In the genomic region with DNA sequence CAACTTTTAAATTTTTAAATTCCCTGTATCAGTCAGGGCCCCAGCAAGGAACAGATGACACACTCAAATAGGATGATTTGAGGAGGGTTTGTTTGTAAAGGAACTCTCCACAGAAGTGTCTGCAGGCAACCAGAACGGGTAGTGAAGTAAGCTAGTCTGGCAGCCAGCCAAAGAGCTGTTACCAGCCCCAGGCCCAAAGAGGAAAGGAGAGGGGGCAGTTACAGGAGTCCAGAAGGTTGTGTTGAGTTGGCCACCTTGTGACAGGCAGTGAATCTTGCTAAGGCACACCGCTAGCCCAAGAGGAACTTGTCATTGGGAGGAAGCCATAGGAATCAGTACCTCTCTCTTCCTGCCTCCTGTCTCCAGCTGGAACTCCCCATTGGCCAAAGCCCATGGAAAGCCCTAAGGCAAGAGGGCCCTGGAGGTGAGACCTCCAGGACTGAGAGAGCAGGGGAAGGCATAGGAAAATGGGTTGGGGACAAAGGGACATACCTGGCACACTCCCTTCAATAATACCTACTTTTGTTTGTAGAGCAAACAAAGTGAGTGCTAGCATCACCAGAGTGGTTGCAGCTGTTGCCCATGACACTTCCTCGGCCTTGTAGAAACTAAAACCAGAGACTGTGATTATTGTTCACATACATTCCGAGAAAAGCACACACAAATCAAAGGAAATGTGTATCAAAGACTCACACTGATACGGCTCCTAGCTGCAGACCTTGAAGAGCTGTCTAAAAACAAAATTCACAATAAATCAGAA, we compare ENCODE assay signal across 14 cellular contexts. TPM values are rescaled to one million over a fixed set of nuclear protein-coding genes. Genes with fewer than 3 reads are reported as not detected.
DNase-seq lines count a peak whose midpoint lies in the region; ATAC-seq and TF ChIP-seq lines count a peak whose summit lies in the region.
"Had no signal": no experiment of that assay in that cellular context is flagged by ENCODE, and none has a peak within 500 bp of the region (broad histone marks: within the 10 kb centered on the region; RNA-seq: fewer than 3 reads in every experiment).

No MANE protein-coding gene starts in this region.

- H3K4me1 Mint-ChIP-seq in Caco-2 (ENCODE audit: low read depth, unreplicated experiment) (peaks cover 9% of the 10 kb centered on the region), T-helper 17 cell (peaks cover 15% of the 10 kb centered on the region)

- intact Hi-C loops in IMR-90 (cut with micrococcal nuclease) = no loop called here
- intact Hi-C loops in mucosa of descending colon (cut with DNase I, micrococcal nuclease) = no loop called here
- intact Hi-C loops in Caco-2 (cut with micrococcal nuclease; ENCODE audit: unreplicated experiment) = no loop called here

- H3K79me1 ChIP-seq in IMR-90 (ENCODE audit: low read depth in 1 of 2, low read length in 2 of 2) = no peaks in the 10 kb centered on the region

- H3K4me3 ChIP-seq in IMR-90 (ENCODE audit: insufficient read depth, low read depth, low read length) = no peak overlapping the region
- H3K4me3 ChIP-seq in mucosa of descending colon = no peak overlapping the region
- no peak overlapping the region for H3K4me3 ChIP-seq in Caco-2 (ENCODE audit: low read depth, low read length)
- H3K4me3 ChIP-seq: GM23248, lower lobe of right lung, psoas muscle had no signal

- H3K18ac ChIP-seq in IMR-90 (ENCODE audit: low read depth, low read length) = no peak overlapping the region

- DNase-seq in IMR-90 (peak; percentile 15), NCI-H2029 (lab: John Stamatoyannopoulos, UW) (peak; percentile 87), SHP77 treated with DMSO at 0.1 percent for 48 hours (lab: John Stamatoyannopoulos, UW) (peak; percentile 85), mucosa of descending colon (peak in 1 of 3 donors; percentile 34), Caco-2 (no peak), T-helper 17 cell (no peak)
- no peak for DNase-seq in stimulated activated CD4-positive, alpha-beta T cell treated with anti-CD3 and anti-CD28 coated beads, Interleukin-4, amount 100 ng/mL, for 1 hour
- DNase-seq: activated CD4-positive, alpha-beta T cell treated with anti-CD3 and anti-CD28 coated beads for 48 hours; activated naive CD4-positive, alpha-beta T cell treated with Interleukin-2 at 50 U/mL for 16 hours; GM23248; lower lobe of right lung; psoas muscle had no signal

- no peak overlapping the region for H2AK9ac ChIP-seq in IMR-90 (replicated peaks; ENCODE audit: low read depth, low read length, poor library complexity)

- no peak overlapping the region for H2BK15ac ChIP-seq in IMR-90 (ENCODE audit: low read depth, low read length)

- in situ Hi-C loops in IMR-90 (cut with MboI; ENCODE audit: low sequenced_read_pairs) = no loop called here

- H3K27ac Mint-ChIP-seq in Caco-2 (ENCODE audit: unreplicated experiment) = no peak overlapping the region
- no peak overlapping the region for H3K27ac Mint-ChIP-seq in T-helper 17 cell

- no peak for TF ChIP-seq POLR2A in IMR-90 (IDR thresholded peaks at IDR 0.05; ENCODE audit: low read depth, low read length)

- 0 out of 2 replicates have a peak, but pooled peaks have one; percentile 19 for ATAC-seq in IMR-90 (ENCODE audit: low read depth)
- ATAC-seq in mucosa of descending colon = peak; percentile 58
- ATAC-seq in T-helper 17 cell = no peak
- ATAC-seq: lower lobe of right lung, psoas muscle had no signal

- H3K9ac ChIP-seq in IMR-90 (ENCODE audit: low read depth, low read length) = no peak overlapping the region
- H3K9ac ChIP-seq: GM23248 had no signal

- TF ChIP-seq RAD21 in IMR-90 (IDR thresholded peaks at IDR 0.05; ENCODE audit: low read length) = no peak

- H3K4me3 Mint-ChIP-seq in Caco-2 (ENCODE audit: unreplicated experiment) = no peak overlapping the region
- no peak overlapping the region for H3K4me3 Mint-ChIP-seq in T-helper 17 cell

- dilution Hi-C loops in IMR-90 (cut with HindIII; ENCODE audit: low sequenced_read_pairs, unreplicated experiment) = no loop called here

- POLR2A ChIA-PET in IMR-90 (lab: Charles Lee; ENCODE audit: unreplicated experiment) = no interaction called here
- POLR2A ChIA-PET in Caco-2 (lab: Charles Lee) = no interaction called here

- H2AFZ ChIP-seq in IMR-90 (replicated peaks; ENCODE audit: low read length, poor library complexity) = peak overlapping the region; percentile 59
- H2AFZ ChIP-seq: GM23248 had no signal

- H3K56ac ChIP-seq in IMR-90 (ENCODE audit: extremely low read depth, insufficient read depth, low read length) = no peak overlapping the region

- H3K27me3 Mint-ChIP-seq in Caco-2 (ENCODE audit: insufficient read depth, unreplicated experiment) (no peaks in the 10 kb centered on the region), T-helper 17 cell (peaks cover 27% of the 10 kb centered on the region)

- no peaks in the 10 kb centered on the region for H3K9me3 Mint-ChIP-seq in Caco-2 (ENCODE audit: unreplicated experiment)

- H3K27me3 ChIP-seq in IMR-90 (ENCODE audit: control insufficient read depth, insufficient read depth, low read length) (peaks cover 2% of the 10 kb centered on the region; the same call in 1 of the 2 replicates), Caco-2 (replicated peaks; ENCODE audit: control insufficient read depth, insufficient read depth, low read length) (no peaks in the 10 kb centered on the region)

- no peak overlapping the region for H2BK5ac ChIP-seq in IMR-90 (ENCODE audit: low read depth, low read length, poor library complexity, severe bottlenecking)

- H3K9me1 ChIP-seq in IMR-90 (ENCODE audit: insufficient read depth, low read length) = 0 out of 2 replicates have a peak, but pooled peaks cover 4% of the 10 kb centered on the region

- no CpG with 5 or more reads among the region's 5 CpGs for WGBS in IMR-90 (ENCODE audit: extremely low coverage in 2 of 2, insufficient read length in 1 of 2), 2 experiments

- H4K5ac ChIP-seq in IMR-90 (ENCODE audit: low read depth, low read length) = no peak overlapping the region

- no peaks in the 10 kb centered on the region for H3K36me3 Mint-ChIP-seq in Caco-2 (ENCODE audit: insufficient read depth, unreplicated experiment)
- H3K36me3 Mint-ChIP-seq in T-helper 17 cell (ENCODE audit: low read depth) = peaks cover 3% of the 10 kb centered on the region

- no peak overlapping the region for H3K4ac ChIP-seq in IMR-90 (ENCODE audit: low read depth, low read length)

- H2AK5ac ChIP-seq in IMR-90 (ENCODE audit: low read depth, low read length) = no peak overlapping the region

- no peaks in the 10 kb centered on the region; the same call in 1 of the 2 replicates for H3K4me1 ChIP-seq in IMR-90 (ENCODE audit: control insufficient read depth, insufficient read depth, low read length)
- H3K4me1 ChIP-seq in mucosa of descending colon (ENCODE audit: low read depth) = peaks cover 4% of the 10 kb centered on the region
- H3K4me1 ChIP-seq in Caco-2 = no peaks in the 10 kb centered on the region
- H3K4me1 ChIP-seq: psoas muscle had no signal

- TF ChIP-seq CTCF in IMR-90 (conservative IDR thresholded peaks at IDR 0.05; ENCODE audit: low read depth, low read length) (no peak), mucosa of descending colon (IDR thresholded peaks at IDR 0.05) (no peak), Caco-2 (IDR thresholded peaks at IDR 0.05; ENCODE audit: insufficient read depth in 1 of 2, low read depth in 1 of 2, low read length in 1 of 2, severe bottlenecking in 1 of 2, unreplicated experiment in 1 of 2) (no peak)

- no peaks in the 10 kb centered on the region for H3K9me3 ChIP-seq in IMR-90 (ENCODE audit: control insufficient read depth, insufficient read depth, low read length)
- H3K9me3 ChIP-seq in mucosa of descending colon = no peaks in the 10 kb centered on the region
- no peaks in the 10 kb centered on the region for H3K9me3 ChIP-seq in Caco-2
- no peaks in the 10 kb centered on the region for H3K9me3 ChIP-seq in T-helper 17 cell (ENCODE audit: control insufficient read depth, low read length, poor library complexity, severe bottlenecking)
- H3K9me3 ChIP-seq: lower lobe of right lung, psoas muscle had no signal

- no peak overlapping the region for H2BK20ac ChIP-seq in IMR-90 (ENCODE audit: low read depth, low read length)

- H3K36me3 ChIP-seq in IMR-90 (ENCODE audit: control insufficient read depth, insufficient read depth, low read length) = no peaks in the 10 kb centered on the region
- H3K36me3 ChIP-seq in mucosa of descending colon (ENCODE audit: low read depth) = no peaks in the 10 kb centered on the region
- no peaks in the 10 kb centered on the region for H3K36me3 ChIP-seq in Caco-2 (ENCODE audit: control insufficient read depth, insufficient read depth, low read length)
- H3K36me3 ChIP-seq: lower lobe of right lung had no signal

- no peak overlapping the region; the same call in 1 of the 2 replicates for H3K23ac ChIP-seq in IMR-90 (ENCODE audit: low read depth, low read length)

- H3K14ac ChIP-seq in IMR-90 (replicated peaks; ENCODE audit: low read depth, low read length) = no peak overlapping the region

- H3K27ac ChIP-seq in IMR-90 (ENCODE audit: insufficient read depth, low read length) = no peak overlapping the region
- H3K27ac ChIP-seq: GM23248, lower lobe of right lung, psoas muscle had no signal

- no peak overlapping the region for H3K4me2 ChIP-seq in IMR-90 (ENCODE audit: low read depth, low read length)

- no peak overlapping the region for H4K91ac ChIP-seq in IMR-90 (ENCODE audit: insufficient read depth, low read depth, low read length)

- no peak overlapping the region for H2BK120ac ChIP-seq in IMR-90 (ENCODE audit: low read depth, low read length)

- CTCF ChIA-PET in IMR-90 (lab: Yijun Ruan, JAX) (interaction anchor here (1.6 to 1.8 kb wide), 2 partner anchors 9 to 26 kb away, joined by 4 to 7 read pairs; a partner anchor contains a TSS), Caco-2 (lab: Charles Lee) (no interaction called here)

- no peaks in the 10 kb centered on the region for H4K20me1 ChIP-seq in IMR-90 (ENCODE audit: insufficient read depth, low read length)

- BruUV-seq in IMR-90 (replicated peaks; lab: Mats Ljungman, UMichigan) (no TSS peak), Caco-2 (replicated peaks; lab: Mats Ljungman, UMichigan) (no TSS peak)

- no peak overlapping the region for H4K8ac ChIP-seq in IMR-90 (ENCODE audit: low read depth in 2 of 2, low read length in 2 of 2)

TF ChIP-seq in IMR-90, 13 proteins besides CTCF, POLR2A, EP300 and RAD21 (continues in another document):
- TF ChIP-seq CHD1 (IDR thresholded peaks at IDR 0.05; ENCODE audit: low read depth, low read length) (no peak), SMC3 (IDR thresholded peaks at IDR 0.05; ENCODE audit: low read depth, low read length) (no peak)

RNA-seq across cellular contexts. Expression of a gene that starts 25.4 kb away (rescaled TPM):
- 9.3 and 10.3 TPM in 2 replicates for total RNA-seq in IMR-90 (2012; rRNA removed)
- 12.2 and 15.2 TPM in 2 replicates for polyA plus RNA-seq in IMR-90 (2012; rRNA removed)
- 3.8 and 5.8 TPM in 2 replicates for polyA plus RNA-seq in IMR-90 (2012; cell fraction: cytosol; rRNA removed)
- 9.4 and 43.7 TPM in 2 replicates for polyA plus RNA-seq in IMR-90 (2012; cell fraction: nucleus; rRNA removed; ENCODE audit: low replicate concordance)
- total RNA-seq in mucosa of descending colon = 10 to 100 TPM; 30.1 to 40.5 (median 37.9) TPM
- 36.7 and 38.2 TPM in 2 replicates for total RNA-seq in Caco-2 (2022)
- total RNA-seq in T-helper 17 cell = 10 to 100 TPM; 13.2 to 16.3 TPM

RNA-seq across cellular contexts. Expression of a gene that starts 55.9 kb away (rescaled TPM):
- total RNA-seq in IMR-90 (2012; rRNA removed) (not detected in 2 replicates), mucosa of descending colon (not detected), Caco-2 (2022) (0.51 TPM in 1 of 2 replicates, not detected in the other), T-helper 17 cell (not detected)
- not detected in 2 replicates for polyA plus RNA-seq in IMR-90 (2012; rRNA removed)
- not detected in 2 replicates for polyA plus RNA-seq in IMR-90 (2012; cell fraction: cytosol; rRNA removed)
- polyA plus RNA-seq in IMR-90 (2012; cell fraction: nucleus; rRNA removed; ENCODE audit: low replicate concordance) = 0.02 TPM in 1 of 2 replicates, not detected in the other
- total RNA-seq: frontal cortex, GM23248, lower lobe of right lung, psoas muscle, RPMI7951 had no signal
- polyA plus RNA-seq: GM23248 had no signal

Comparison
In these comparisons a context has a peak if more than half of its experiments do, and no peak if none do; other contexts are left out.
1. DNase-seq: peak in IMR-90 (single experiment), NCI-H2029 (single experiment) and SHP77 treated with DMSO at 0.1 percent for 48 hours (single experiment); none in Caco-2 (0 of 2), stimulated activated CD4-positive, alpha-beta T cell treated with anti-CD3 and anti-CD28 coated beads, Interleukin-4, amount 100 ng/mL, for 1 hour (single experiment) and T-helper 17 cell (0 of 3).